Comparison of ENCODE assay signal across 8 cellular contexts in genomic region chr11:59719556-59719955, GRCh38. TPM values are rescaled to one million over a fixed set of nuclear protein-coding genes. Genes with fewer than 3 reads are reported as not detected.
"Had no signal": no experiment of that assay in that cellular context is flagged by ENCODE, and none has a peak within 500 bp of the region (broad histone marks: within the 10 kb centered on the region; RNA-seq: fewer than 3 reads in every experiment).

No MANE protein-coding gene starts in this region.

- H3K27ac ChIP-seq: HL-60 had no signal

- H3K36me3 Mint-ChIP-seq: IgD-negative memory B cell had no signal

- ATAC-seq: GM23338, HepG2 had no signal

- H3K4me3 Mint-ChIP-seq: GM23338, H9, IgD-negative memory B cell had no signal

- H3K4me1 Mint-ChIP-seq: GM23338, H9, IgD-negative memory B cell had no signal

- DNase-seq: H9, HCEC 1CT had no signal

- H3K9me3 Mint-ChIP-seq: GM23338, H9, IgD-negative memory B cell had no signal

- H3K27ac Mint-ChIP-seq: GM23338, H9, IgD-negative memory B cell had no signal

RNA-seq across cellular contexts. Expression of gene OR10V1, which starts 5.9 kb away (rescaled TPM):
- total RNA-seq: GM23338, H1, H9, HepG2, HT1080 had no signal
